35 cellular contexts compared by ENCODE assay signal in genomic region chr11:1526785-1527184, GRCh38. TPM values are rescaled to one million over a fixed set of nuclear protein-coding genes. Genes with fewer than 3 reads are reported as not detected.
"Had no signal": no experiment of that assay in that cellular context is flagged by ENCODE, and none has a peak within 500 bp of the region (broad histone marks: within the 10 kb centered on the region; RNA-seq: fewer than 3 reads in every experiment).

No MANE protein-coding gene starts in this region.

- H3K27me3 Mint-ChIP-seq: naive B cell; stimulated activated naive B cell treated with anti-CD40 and anti-IgM and Interleukin-4, amounts not matched to agents 10 μg/mL and 1 μg/mL and 100 μg/mL, for 72 hours had no signal

- H3K4me2 ChIP-seq: hepatocyte, smooth muscle cell had no signal

- H2AFZ ChIP-seq: hepatocyte, parathyroid adenoma had no signal

- H3K27ac Mint-ChIP-seq: mesothelial cell of epicardium; natural killer cell; stimulated activated naive B cell treated with anti-CD40 and anti-IgM and Interleukin-4, amounts not matched to agents 10 μg/mL and 1 μg/mL and 100 μg/mL, for 72 hours had no signal

- H3K4me3 ChIP-seq: heart left ventricle, hepatocyte, left lung, lung, psoas muscle, right lobe of liver, smooth muscle cell, stomach, testis, thyroid gland, transverse colon, upper lobe of left lung, vagina had no signal

- DNase-seq: heart left ventricle; kidney glomerular epithelial cell; left colon; mesendoderm; naive B cell; natural killer cell; occipital lobe; psoas muscle; right lobe of liver; stimulated activated CD4-positive, alpha-beta T cell treated with anti-CD3 and anti-CD28 coated beads, Interleukin-1b, Interleukin-23, amount 100 ng/mL, for 48 hours; stimulated activated CD4-positive, alpha-beta T cell treated with anti-CD3 and anti-CD28 coated beads, Interleukin-2, amount 100 ng/mL, for 48 hours; stimulated activated CD4-positive, alpha-beta T cell treated with anti-CD3 and anti-CD28 coated beads, Interleukin-4, amount 100 ng/mL, for 4 hours; stimulated activated CD8-positive, alpha-beta memory T cell treated with anti-CD3 and anti-CD28 coated beads, Interleukin-4, amount 100 ng/mL, for 48 hours; stimulated activated naive B cell treated with anti-CD40 and anti-IgM and Interleukin-4, amounts not matched to agents 10 μg/mL and 1 μg/mL and 100 μg/mL, for 72 hours; stimulated activated naive CD8-positive, alpha-beta T cell treated with anti-CD3 and anti-CD28 coated beads, Interleukin-15, Interleukin-2, amounts not matched to agents 100 U/mL and 50 U/mL, for 24 hours; stomach; testis; thyroid gland; transverse colon; upper lobe of left lung had no signal

- H3K36me3 Mint-ChIP-seq: mesothelial cell of epicardium, naive B cell, natural killer cell had no signal

- ATAC-seq: heart left ventricle; left colon; left lung; natural killer cell; psoas muscle; right lobe of liver; stimulated activated naive B cell treated with anti-CD40 and anti-IgM and Interleukin-4, amounts not matched to agents 10 μg/mL and 1 μg/mL and 100 μg/mL, for 72 hours; stimulated activated naive CD8-positive, alpha-beta T cell treated with anti-CD3 and anti-CD28 coated beads, Interleukin-15, Interleukin-2, amounts not matched to agents 100 U/mL and 50 U/mL, for 24 hours had no signal

- H3K36me3 ChIP-seq: left lung, right lobe of liver, thyroid gland, transverse colon, vagina had no signal

- H3K4me3 Mint-ChIP-seq: mesothelial cell of epicardium; naive B cell; natural killer cell; stimulated activated naive B cell treated with anti-CD40 and anti-IgM and Interleukin-4, amounts not matched to agents 10 μg/mL and 1 μg/mL and 100 μg/mL, for 72 hours had no signal

- H3K9me3 ChIP-seq: heart left ventricle, left lung, neutrophil, psoas muscle, right lobe of liver, stomach, testis, thyroid gland, transverse colon, upper lobe of left lung, vagina had no signal

- H3K4me1 ChIP-seq: right lobe of liver had no signal

- H3K9me3 Mint-ChIP-seq: mesothelial cell of epicardium; naive B cell; natural killer cell; stimulated activated naive B cell treated with anti-CD40 and anti-IgM and Interleukin-4, amounts not matched to agents 10 μg/mL and 1 μg/mL and 100 μg/mL, for 72 hours had no signal

- H3K9ac ChIP-seq: parathyroid adenoma had no signal

- H3K27me3 ChIP-seq: heart left ventricle, hepatocyte, left lung, neutrophil, right lobe of liver, stomach, testis, thyroid gland, transverse colon, upper lobe of left lung, vagina had no signal

- H3K27ac ChIP-seq: heart left ventricle, hepatocyte, left lung, neutrophil, parathyroid adenoma, psoas muscle, right lobe of liver, stomach, testis, thyroid gland, transverse colon, upper lobe of left lung, vagina had no signal

RNA-seq across cellular contexts. Expression of gene KRTAP5-1, which starts 58.3 kb away (rescaled TPM):
- total RNA-seq: heart left ventricle, hepatocyte, left colon, left lung, lung, mesothelial cell of epicardium, mononuclear cell, natural killer cell, occipital lobe, osteocyte, posterior vena cava, psoas muscle, right lobe of liver, skeletal muscle tissue, smooth muscle cell, stomach, testis, thyroid gland, transverse colon, upper lobe of left lung, urinary bladder, vagina had no signal
- polyA plus RNA-seq: heart left ventricle, hepatocyte, keratinocyte, lung, neural cell, psoas muscle, smooth muscle cell, urinary bladder had no signal
